ENCODE assay signal across 30 cellular contexts in genomic region chr2:56647997-56648396, GRCh38.
"Had no signal": no experiment of that assay in that cellular context is flagged by ENCODE, and none has a peak within 500 bp of the region (broad histone marks: within the 10 kb centered on the region; RNA-seq: fewer than 3 reads in every experiment).

No MANE protein-coding gene starts in this region.

- H3K9me3 ChIP-seq: ascending aorta, colonic mucosa, esophagus squamous epithelium, gastroesophageal sphincter, heart right ventricle had no signal

- DNase-seq: activated CD4-positive, alpha-beta memory T cell treated with anti-CD3 and anti-CD28 coated beads for 36 hours; activated CD4-positive, alpha-beta T cell treated with anti-CD3 and anti-CD28 coated beads for 36 hours; activated CD4-positive, alpha-beta T cell treated with anti-CD3 and anti-CD28 coated beads, Interleukin-2, amount 10 ng/mL, durations not matched to agents 24 days and 14 days; activated CD4-positive, CD25-positive, alpha-beta regulatory T cell; activated CD4-positive, CD25-positive, alpha-beta regulatory T cell treated with anti-CD3 and anti-CD28 coated beads, Interleukin-2, amount 50 U/mL, for 72 hours; activated CD8-positive, alpha-beta memory T cell treated with anti-CD3 and anti-CD28 coated beads, Interleukin-2, amount 50 U/mL, for 48 hours; activated CD8-positive, alpha-beta T cell treated with anti-CD3 and anti-CD28 coated beads, Interleukin-2, amount 10 ng/mL, durations not matched to agents 7 days and 5 days; activated gamma-delta T cell; activated naive CD4-positive, alpha-beta T cell; activated naive CD4-positive, alpha-beta T cell treated with anti-CD3 and anti-CD28 coated beads, Interleukin-2, amount 10 ng/mL, durations not matched to agents 7 days and 5 days; activated naive CD8-positive, alpha-beta T cell treated with anti-CD3 and anti-CD28 coated beads, Interleukin-2, amount 10 ng/mL, durations not matched to agents 7 days and 5 days; activated T-cell treated with anti-CD3 and anti-CD28 coated beads for 4 hours; activated T-cell treated with anti-CD3 and anti-CD28 coated beads, Interleukin-2, amount 50 U/mL, for 24 hours; activated T-cell treated with anti-CD3 and anti-CD28 coated beads, Interleukin-2, amount 50 U/mL, for 72 hours; central memory CD4-positive, alpha-beta T cell; cerebellar nuclear complex; colonic mucosa; effector CD8-positive, alpha-beta T cell; esophagus squamous epithelium; foreskin melanocyte; heart right ventricle had no signal

- FAIRE-seq: endometrium, endothelial cell of umbilical vein had no signal

- H3K27me3 ChIP-seq: ascending aorta, breast epithelium, cardiac muscle cell, colonic mucosa, esophagus squamous epithelium, gastroesophageal sphincter, heart right ventricle, hepatocyte had no signal

- H3K27ac ChIP-seq: ascending aorta, breast epithelium, cardiac muscle cell, colonic mucosa, epithelial cell of prostate, esophagus squamous epithelium, gastroesophageal sphincter, heart right ventricle, hepatocyte had no signal

- H3K4me3 ChIP-seq: ascending aorta, breast epithelium, cardiac muscle cell, colonic mucosa, esophagus squamous epithelium, gastroesophageal sphincter, heart right ventricle, hepatocyte had no signal

- H3K36me3 ChIP-seq: ascending aorta, breast epithelium, cardiac muscle cell, colonic mucosa, esophagus squamous epithelium, gastroesophageal sphincter, heart right ventricle had no signal

- ATAC-seq: activated CD4-positive, alpha-beta T cell treated with anti-CD3 and anti-CD28 coated beads for 36 hours; activated CD8-positive, alpha-beta T cell treated with anti-CD3 and anti-CD28 coated beads, Interleukin-2, amount 10 ng/mL, durations not matched to agents 7 days and 5 days; activated naive CD4-positive, alpha-beta T cell treated with anti-CD3 and anti-CD28 coated beads, Interleukin-2, amount 50 U/mL, for 72 hours; activated T-cell treated with anti-CD3 and anti-CD28 coated beads, Interleukin-2, amount 50 U/mL, for 72 hours; gastroesophageal sphincter; heart right ventricle had no signal

- H2AFZ ChIP-seq: hepatocyte had no signal

- H3K4me1 ChIP-seq: ascending aorta, breast epithelium, colonic mucosa, esophagus squamous epithelium, gastroesophageal sphincter, heart right ventricle had no signal

- H3K79me2 ChIP-seq: hepatocyte had no signal

- H3K4me2 ChIP-seq: hepatocyte had no signal
